In genomic region chr1:165748550-165748949, GRCh38 we compare ENCODE assay signal across 17 cellular contexts. TPM values are rescaled to one million over a fixed set of nuclear protein-coding genes. Genes with fewer than 3 reads are reported as not detected.
DNase-seq lines count a peak whose midpoint lies in the region; ATAC-seq, FAIRE-seq and TF ChIP-seq lines count a peak whose summit lies in the region.
"Had no signal": no experiment of that assay in that cellular context is flagged by ENCODE, and none has a peak within 500 bp of the region (broad histone marks: within the 10 kb centered on the region; RNA-seq: fewer than 3 reads in every experiment).

No MANE protein-coding gene starts in this region.

- H3K27me3 Mint-ChIP-seq in Calu3 (ENCODE audit: unreplicated experiment) (no peaks in the 10 kb centered on the region), progenitor cell of endocrine pancreas (no peaks in the 10 kb centered on the region)
- H3K27me3 Mint-ChIP-seq: CD4-positive, alpha-beta memory T cell had no signal

- no peak for TF ChIP-seq RAD21 in GM12878 (IDR thresholded peaks at IDR 0.05; ENCODE audit: insufficient read depth, low read depth, low read length)

- H3K4me1 Mint-ChIP-seq in Calu3 (ENCODE audit: low read depth, unreplicated experiment) (peaks cover 24% of the 10 kb centered on the region), progenitor cell of endocrine pancreas (ENCODE audit: low read depth) (peaks cover 15% of the 10 kb centered on the region)

- H2AFZ ChIP-seq in GM12878 (ENCODE audit: control insufficient read depth, low read depth, low read length) = no peak overlapping the region

- H3K4me1 ChIP-seq in GM12878 (ENCODE audit: control insufficient read depth, insufficient read depth, low read length) = no peaks in the 10 kb centered on the region; the same call in 1 of the 2 replicates
- H3K4me1 ChIP-seq: A549, BE2C had no signal

- H3K27me3 ChIP-seq in GM12878 (replicated peaks in 1 of 2; ENCODE audit: control insufficient read depth in 2 of 2, insufficient read depth in 2 of 2, low read length in 1 of 2) = no peaks in the 10 kb centered on the region
- H3K27me3 ChIP-seq: BE2C had no signal

- no peaks in the 10 kb centered on the region for H3K9me3 ChIP-seq in GM12878 (replicated peaks; ENCODE audit: control insufficient read depth, insufficient read depth, low read length)
- H3K9me3 ChIP-seq: A549, BE2C had no signal

- intact Hi-C loops in Calu3 (cut with micrococcal nuclease; ENCODE audit: unreplicated experiment) = no loop called here
- intact Hi-C loops in GM12878 (cut with micrococcal nuclease; ENCODE audit: unreplicated experiment) = no loop called here

- TF ChIP-seq CTCF in Calu3 (IDR thresholded peaks at IDR 0.05; ENCODE audit: unreplicated experiment) (no peak), GM12878 (IDR thresholded peaks at IDR 0.05 in 2 of 3, conservative IDR thresholded peaks at IDR 0.05 in 1 of 3; ENCODE audit: control insufficient read depth in 2 of 3, extremely low read depth in 1 of 3, insufficient read depth in 1 of 3, low read depth in 3 of 3, low read length in 3 of 3) (no peak), progenitor cell of endocrine pancreas (IDR thresholded peaks at IDR 0.05; ENCODE audit: unreplicated experiment) (no peak)

- no peak overlapping the region for H3K4me3 ChIP-seq in GM12878
- H3K4me3 ChIP-seq: A549 had no signal

- H3K27ac Mint-ChIP-seq in Calu3 (ENCODE audit: unreplicated experiment) (peak overlapping the region; percentile 11), progenitor cell of endocrine pancreas (peak overlapping the region; percentile 43)
- H3K27ac Mint-ChIP-seq: HFFc6 had no signal

- FAIRE-seq in GM12878 (lab: Jason Lieb, UNC) = no peak

- H4K20me1 ChIP-seq in GM12878 (ENCODE audit: control insufficient read depth, insufficient read depth) = no peaks in the 10 kb centered on the region

- H3K9me3 Mint-ChIP-seq in Calu3 (ENCODE audit: low read depth, unreplicated experiment) (no peaks in the 10 kb centered on the region), progenitor cell of endocrine pancreas (ENCODE audit: low read depth) (no peaks in the 10 kb centered on the region)
- H3K9me3 Mint-ChIP-seq: CD4-positive, alpha-beta memory T cell; HFFc6 had no signal

- H3K36me3 Mint-ChIP-seq in Calu3 (ENCODE audit: insufficient read depth, unreplicated experiment) (peaks cover 9% of the 10 kb centered on the region), progenitor cell of endocrine pancreas (ENCODE audit: insufficient read depth) (peaks cover 7% of the 10 kb centered on the region)

- H3K27ac ChIP-seq in GM12878 (ENCODE audit: control insufficient read depth, insufficient read depth) = no peak overlapping the region
- H3K27ac ChIP-seq: A549, C4-2B, HL-60 had no signal

- H3K9ac ChIP-seq in GM12878 (ENCODE audit: control insufficient read depth, insufficient read depth, low read length) = no peak overlapping the region

- TF ChIP-seq EP300 in GM12878 (IDR thresholded peaks at IDR 0.05; ENCODE audit: borderline replicate concordance in 1 of 2, control insufficient read depth in 1 of 2, low read depth in 2 of 2, low read length in 2 of 2) = no peak

- ATAC-seq in GM12878 (no peak), left lobe of liver (peak; percentile 34), GM18907 (IDR thresholded peaks at IDR 0.05; ENCODE audit: unreplicated experiment) (no peak)
- ATAC-seq: A549 had no signal

- H3K36me3 ChIP-seq in GM12878 (ENCODE audit: control insufficient read depth in 2 of 2, insufficient read depth in 2 of 2, low read length in 1 of 2) = peaks cover 0 to 16% of the 10 kb centered on the region in 2 experiments

- BruUV-seq in Calu3 (replicated peaks; lab: Mats Ljungman, UMichigan) (no TSS peak), GM12878 (replicated peaks; lab: Mats Ljungman, UMichigan) (TSS peak; percentile 14)

- no peak for DNase-seq in Calu3
- no peak for DNase-seq in GM12878 (ENCODE audit: low read depth, low spot score)
- no peak for DNase-seq in left lobe of liver (ENCODE audit: low spot score)
- DNase-seq in progenitor cell of endocrine pancreas (ENCODE audit: low spot score, unreplicated experiment) = no peak
- no peak for DNase-seq in Kasumi-1 (lab: John Stamatoyannopoulos, UW)
- DNase-seq in activated CD4-positive, CD25-positive, alpha-beta regulatory T cell treated with anti-CD3 and anti-CD28 coated beads, Interleukin-2, amount 50 U/mL, for 72 hours = no peak
- no peak for DNase-seq in cerebellum (ENCODE audit: low spot score)
- DNase-seq: BE2C; CD4-positive, alpha-beta memory T cell; DMS53; GF-D8; HCEC 1CT; HFFc6 had no signal

- in situ Hi-C loops in GM12878 (cut with MboI) = no loop called here

- no peak overlapping the region for H3K4me2 ChIP-seq in GM12878 (ENCODE audit: control insufficient read depth, insufficient read depth)
- H3K4me2 ChIP-seq: A549 had no signal

- CTCF ChIA-PET in Calu3 (lab: Charles Lee) = no interaction called here
- CTCF ChIA-PET in GM12878 (lab: Yijun Ruan, JAX) = interaction anchor here (1.0 kb wide), 1 partner anchor 10 kb away, joined by 3 read pairs; no protein-coding TSS in a partner anchor

- H3K79me2 ChIP-seq in GM12878 (ENCODE audit: control insufficient read depth, insufficient read depth, low read length) = no peaks in the 10 kb centered on the region

- SMC1A ChIA-PET in GM12878 (lab: Charles Lee; ENCODE audit: uncharacterized antibody, unreplicated experiment) = interaction anchor here (0.9 kb wide), 1 partner anchor 148 kb away, joined by 3 read pairs; no protein-coding TSS in a partner anchor

- no peak overlapping the region for H3K4me3 Mint-ChIP-seq in Calu3 (ENCODE audit: low read depth, unreplicated experiment)
- H3K4me3 Mint-ChIP-seq in progenitor cell of endocrine pancreas (ENCODE audit: low read depth) = no peak overlapping the region
- H3K4me3 Mint-ChIP-seq: CD4-positive, alpha-beta memory T cell; HFFc6 had no signal

- POLR2A ChIA-PET in GM12878 (lab: Charles Lee) = no interaction called here

- 94% methylated on average over 1 of the region's 1 CpG for WGBS in GM12878 (ENCODE audit: insufficient coverage, insufficient replicate concordance, low lambda C conversion rate, missing lambda C conversion rate)

- no peak for TF ChIP-seq POLR2A in GM12878 (IDR thresholded peaks at IDR 0.05; ENCODE audit: low read depth, low read length)

- RAD21 ChIA-PET in GM12878 (lab: Charles Lee; ENCODE audit: unreplicated experiment) = no interaction called here

TF ChIP-seq in GM12878, 131 proteins besides CTCF, POLR2A, EP300 and RAD21 (continues in another document):
- TF ChIP-seq HDAC2 (IDR thresholded peaks at IDR 0.05) = no peak

RNA-seq across cellular contexts. Expression of gene TMCO1, which starts 20.1 kb away (rescaled TPM):
- total RNA-seq in Calu3 (2022) (145 and 157 TPM in 2 replicates), GM12878 (2014; rRNA removed) (56.1 and 77.1 TPM in 2 replicates), GM12878 (2014; rRNA removed; fragmentation: Illumina TruSeq; extraction: Trizol) (72.6 and 76.3 TPM in 2 replicates), GM12878 (2021) (63.6 and 70.0 TPM in 2 replicates), left lobe of liver (71.0 TPM), progenitor cell of endocrine pancreas (99.4 and 102 TPM in 2 replicates), cerebellum (45.0 TPM)
- total RNA-seq in GM12878 (2013; cell fraction: nucleolus; rRNA removed) = 32.3 and 40.1 TPM in 2 replicates
- 41.1 TPM for polyA plus RNA-seq in GM12878 (2011; ENCODE audit: low read depth)
- polyA plus RNA-seq in GM12878 (2011; rRNA removed) (166 and 184 TPM in 2 replicates), GM12878 (2014; fragmentation: Illumina TruSeq; extraction: Trizol) (97.5 and 125 TPM in 2 replicates), GM12878 (2014; fragmentation: Nextera tagmentation; extraction: Ambion mirVana) (100 to 1,000 TPM; 184 to 253 TPM), GM12878 (2014; rRNA removed) (43.9 and 50.3 TPM in 2 replicates), GM12878 (2016; fragmentation: Nextera tagmentation; extraction: Ambion mirVana) (100 to 1,000 TPM; 155 to 156 TPM)
- 66.8 and 102 TPM in 2 replicates for polyA plus RNA-seq in GM12878 (2011; cell fraction: cytosol; rRNA removed)
- polyA plus RNA-seq in GM12878 (2011; cell fraction: nucleus; rRNA removed) = 30.7 and 39.8 TPM in 2 replicates
- polyA plus RNA-seq in GM12878 (2012) = 56.9 and 61.5 TPM in 2 replicates
- polyA minus RNA-seq in GM12878 (2011; rRNA and poly(A)+ RNA removed) = 61.0 and 95.8 TPM in 2 replicates
- 25.5 and 26.7 TPM in 2 replicates for polyA minus RNA-seq in GM12878 (2011; cell fraction: cytosol; rRNA and poly(A)+ RNA removed)
- 20.3 and 32.4 TPM in 2 replicates for polyA minus RNA-seq in GM12878 (2011; cell fraction: nucleus; rRNA and poly(A)+ RNA removed)

RNA-seq across cellular contexts. Expression of gene ALDH9A1, which starts 50.2 kb away (rescaled TPM):
- 54.6 and 57.0 TPM in 2 replicates for total RNA-seq in Calu3 (2022)
- total RNA-seq in GM12878 (2013; cell fraction: nucleolus; rRNA removed) = 14.6 and 21.1 TPM in 2 replicates
- total RNA-seq in GM12878 (2014; rRNA removed) = 28.7 and 34.5 TPM in 2 replicates
- 30.6 and 30.9 TPM in 2 replicates for total RNA-seq in GM12878 (2014; rRNA removed; fragmentation: Illumina TruSeq; extraction: Trizol)
- total RNA-seq in GM12878 (2021) = 34.4 and 37.0 TPM in 2 replicates
- polyA plus RNA-seq in GM12878 (2011; ENCODE audit: low read depth) = 22.9 TPM
- polyA plus RNA-seq in GM12878 (2011; rRNA removed) = 106 and 128 TPM in 2 replicates
- 36.1 and 36.4 TPM in 2 replicates for polyA plus RNA-seq in GM12878 (2011; cell fraction: cytosol; rRNA removed)
- 37.3 and 42.6 TPM in 2 replicates for polyA plus RNA-seq in GM12878 (2011; cell fraction: nucleus; rRNA removed)
- polyA plus RNA-seq in GM12878 (2012) = 24.0 and 33.1 TPM in 2 replicates
- polyA plus RNA-seq in GM12878 (2014; fragmentation: Illumina TruSeq; extraction: Trizol) = 37.2 and 42.2 TPM in 2 replicates
- polyA plus RNA-seq in GM12878 (2014; fragmentation: Nextera tagmentation; extraction: Ambion mirVana) = 10 to 100 TPM; 25.7 to 35.6 TPM
- polyA plus RNA-seq in GM12878 (2014; rRNA removed) = 22.7 and 26.7 TPM in 2 replicates
- 10 to 100 TPM; 49.1 to 51.5 TPM for polyA plus RNA-seq in GM12878 (2016; fragmentation: Nextera tagmentation; extraction: Ambion mirVana)
- polyA minus RNA-seq in GM12878 (2011; rRNA and poly(A)+ RNA removed) = 47.6 and 80.2 TPM in 2 replicates
- polyA minus RNA-seq in GM12878 (2011; cell fraction: cytosol; rRNA and poly(A)+ RNA removed) = 21.8 and 35.5 TPM in 2 replicates
- polyA minus RNA-seq in GM12878 (2011; cell fraction: nucleus; rRNA and poly(A)+ RNA removed) = 13.7 and 23.9 TPM in 2 replicates
- 104 TPM for total RNA-seq in left lobe of liver
- 37.3 and 39.0 TPM in 2 replicates for total RNA-seq in progenitor cell of endocrine pancreas
- total RNA-seq in cerebellum = 37.5 TPM
